18 cellular contexts compared by ENCODE assay signal in the genomic region with DNA sequence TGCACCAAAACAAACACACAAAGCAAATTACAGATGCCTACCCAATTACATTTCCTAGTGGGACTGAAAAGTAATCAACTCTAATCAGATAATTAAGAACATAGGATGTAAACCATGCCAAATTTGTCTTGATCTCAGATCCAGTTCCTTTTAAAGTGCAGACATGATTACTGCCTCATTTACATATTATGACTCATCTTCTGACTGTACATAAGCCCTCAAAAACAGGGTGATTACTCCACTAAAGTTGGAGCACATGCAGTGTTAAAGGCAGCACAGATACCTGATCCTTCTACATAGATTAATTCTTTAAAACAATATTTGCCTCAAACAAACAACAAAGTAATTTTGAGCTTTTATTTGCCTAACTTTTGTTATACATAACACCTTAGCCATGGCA.
DNase-seq lines count a peak whose midpoint lies in the region; ATAC-seq, FAIRE-seq and TF ChIP-seq lines count a peak whose summit lies in the region.
"Had no signal": no experiment of that assay in that cellular context is flagged by ENCODE, and none has a peak within 500 bp of the region (broad histone marks: within the 10 kb centered on the region; RNA-seq: fewer than 3 reads in every experiment).

No MANE protein-coding gene starts in this region.

- CTCF ChIA-PET in IMR-90 (lab: Yijun Ruan, JAX) = no interaction called here

- dilution Hi-C loops in IMR-90 (cut with HindIII; ENCODE audit: low sequenced_read_pairs, unreplicated experiment) = no loop called here

- H2BK120ac ChIP-seq in IMR-90 (ENCODE audit: low read depth, low read length) = no peak overlapping the region

- no TSS peak for BruUV-seq in IMR-90 (replicated peaks; lab: Mats Ljungman, UMichigan)

- H3K36me3 Mint-ChIP-seq in activated CD4-positive, alpha-beta T cell treated with anti-CD3 and anti-CD28 coated beads, Interleukin-2, amount 10 ng/mL, durations not matched to agents 24 days and 14 days (ENCODE audit: low read depth) = no peaks in the 10 kb centered on the region

- H2BK20ac ChIP-seq in IMR-90 (ENCODE audit: low read depth, low read length) = no peak overlapping the region

- H3K4me1 ChIP-seq in IMR-90 (ENCODE audit: control insufficient read depth, insufficient read depth, low read length) (no peaks in the 10 kb centered on the region), uterus (no peaks in the 10 kb centered on the region)

- no peak overlapping the region for H2AFZ ChIP-seq in IMR-90 (replicated peaks; ENCODE audit: low read length, poor library complexity)

- H3K9me3 Mint-ChIP-seq in activated CD4-positive, alpha-beta T cell treated with anti-CD3 and anti-CD28 coated beads, Interleukin-2, amount 10 ng/mL, durations not matched to agents 24 days and 14 days = no peaks in the 10 kb centered on the region

- H3K9me1 ChIP-seq in IMR-90 (ENCODE audit: insufficient read depth, low read length) = no peaks in the 10 kb centered on the region

- TF ChIP-seq POLR2A in IMR-90 (IDR thresholded peaks at IDR 0.05; ENCODE audit: low read depth, low read length) (no peak), uterus (IDR thresholded peaks at IDR 0.05) (no peak)

- H3K56ac ChIP-seq in IMR-90 (ENCODE audit: extremely low read depth, insufficient read depth, low read length) = no peak overlapping the region

- H3K4ac ChIP-seq in IMR-90 (ENCODE audit: low read depth, low read length) = no peak overlapping the region

- H3K27ac ChIP-seq in IMR-90 (ENCODE audit: insufficient read depth, low read length) (no peak overlapping the region), uterus (no peak overlapping the region)

- no peak overlapping the region for H3K18ac ChIP-seq in IMR-90 (ENCODE audit: low read depth, low read length)

- H3K79me1 ChIP-seq in IMR-90 (ENCODE audit: low read depth in 1 of 2, low read length in 2 of 2) = no peaks in the 10 kb centered on the region

- ATAC-seq in IMR-90 (ENCODE audit: low read depth) (no peak), HG02678 (IDR thresholded peaks at IDR 0.05; ENCODE audit: unreplicated experiment) (no peak)

- H2AK9ac ChIP-seq in IMR-90 (replicated peaks; ENCODE audit: low read depth, low read length, poor library complexity) = no peak overlapping the region

- H3K9me3 ChIP-seq in IMR-90 (ENCODE audit: control insufficient read depth, insufficient read depth, low read length) (peaks cover 3% of the 10 kb centered on the region; the same call in 1 of the 2 replicates), uterus (no peaks in the 10 kb centered on the region)

- H3K9ac ChIP-seq in IMR-90 (ENCODE audit: low read depth, low read length) = no peak overlapping the region

- H2AK5ac ChIP-seq in IMR-90 (ENCODE audit: low read depth, low read length) = no peak overlapping the region

- H3K4me1 Mint-ChIP-seq in activated CD4-positive, alpha-beta T cell treated with anti-CD3 and anti-CD28 coated beads, Interleukin-2, amount 10 ng/mL, durations not matched to agents 24 days and 14 days = no peaks in the 10 kb centered on the region

- H3K27me3 ChIP-seq in IMR-90 (ENCODE audit: control insufficient read depth, insufficient read depth, low read length) = no peaks in the 10 kb centered on the region
- no peaks in the 10 kb centered on the region for H3K27me3 ChIP-seq in uterus

- no peak overlapping the region for H4K8ac ChIP-seq in IMR-90 (ENCODE audit: low read depth in 2 of 2, low read length in 2 of 2)

- no peak overlapping the region for H2BK15ac ChIP-seq in IMR-90 (ENCODE audit: low read depth, low read length)

- no peak for TF ChIP-seq RAD21 in IMR-90 (IDR thresholded peaks at IDR 0.05; ENCODE audit: low read length)

- no peaks in the 10 kb centered on the region for H3K36me3 ChIP-seq in IMR-90 (ENCODE audit: control insufficient read depth, insufficient read depth, low read length)
- H3K36me3 ChIP-seq in uterus = no peaks in the 10 kb centered on the region

- H2BK5ac ChIP-seq in IMR-90 (ENCODE audit: low read depth, low read length, poor library complexity, severe bottlenecking) = no peak overlapping the region

- H3K14ac ChIP-seq in IMR-90 (replicated peaks; ENCODE audit: low read depth, low read length) = no peak overlapping the region

- TF ChIP-seq CTCF in IMR-90 (conservative IDR thresholded peaks at IDR 0.05; ENCODE audit: low read depth, low read length) (no peak), uterus (IDR thresholded peaks at IDR 0.05) (no peak)

- H4K20me1 ChIP-seq in IMR-90 (ENCODE audit: insufficient read depth, low read length) = no peaks in the 10 kb centered on the region

- peak; percentile 8 for DNase-seq in activated CD4-positive, alpha-beta T cell treated with anti-CD3 and anti-CD28 coated beads, Interleukin-2, amount 10 ng/mL, durations not matched to agents 24 days and 14 days
- DNase-seq in activated CD4-positive, alpha-beta T cell treated with anti-CD3 and anti-CD28 coated beads, Interleukin-2, amount 50 U/mL, for 48 hours = no peak
- DNase-seq in IMR-90 (peak; percentile 1), amniotic epithelial cell (ENCODE audit: low read depth) (peak; percentile 1), urothelium cell line (ENCODE audit: low spot score) (peak; percentile 31), uterus (no peak), hepatic stellate cell (ENCODE audit: low spot score) (no peak)
- DNase-seq: activated effector memory CD4-positive, alpha-beta T cell treated with anti-CD3 and anti-CD28 coated beads, Interleukin-2, amount 50 U/mL, for 16 hours; COR-L47; glutamatergic neuron; islet precursor cell; KG1; NCI-H187; NCI-H748 treated with DMSO at 0.1 percent for 48 hours; posterior cingulate gyrus; substantia nigra had no signal

- H4K5ac ChIP-seq in IMR-90 (ENCODE audit: low read depth, low read length) = no peak overlapping the region

- POLR2A ChIA-PET in IMR-90 (lab: Charles Lee; ENCODE audit: unreplicated experiment) = no interaction called here

- no peaks in the 10 kb centered on the region for H3K27me3 Mint-ChIP-seq in activated CD4-positive, alpha-beta T cell treated with anti-CD3 and anti-CD28 coated beads, Interleukin-2, amount 10 ng/mL, durations not matched to agents 24 days and 14 days

- no peak overlapping the region for H3K4me3 Mint-ChIP-seq in activated CD4-positive, alpha-beta T cell treated with anti-CD3 and anti-CD28 coated beads, Interleukin-2, amount 10 ng/mL, durations not matched to agents 24 days and 14 days

- no peak overlapping the region for H4K91ac ChIP-seq in IMR-90 (ENCODE audit: insufficient read depth, low read depth, low read length)

- intact Hi-C loops in activated CD4-positive, alpha-beta T cell treated with anti-CD3 and anti-CD28 coated beads, Interleukin-2, amount 10 ng/mL, durations not matched to agents 24 days and 14 days (cut with micrococcal nuclease) = no loop called here
- intact Hi-C loops in IMR-90 (cut with micrococcal nuclease) = no loop called here
- intact Hi-C loops in uterus (cut with DNase I; ENCODE audit: low total_unique reads) = no loop called here

- no peak overlapping the region for H3K23ac ChIP-seq in IMR-90 (ENCODE audit: low read depth, low read length)

- H3K4me2 ChIP-seq in IMR-90 (ENCODE audit: low read depth, low read length) = no peak overlapping the region

- no peak for FAIRE-seq in urothelium cell line (lab: Jason Lieb, UNC)
- FAIRE-seq: TTC549 had no signal

- H3K27ac Mint-ChIP-seq in activated CD4-positive, alpha-beta T cell treated with anti-CD3 and anti-CD28 coated beads, Interleukin-2, amount 10 ng/mL, durations not matched to agents 24 days and 14 days = no peak overlapping the region

- H3K4me3 ChIP-seq in IMR-90 (ENCODE audit: insufficient read depth, low read depth, low read length) = no peak overlapping the region
- no peak overlapping the region for H3K4me3 ChIP-seq in uterus

- in situ Hi-C loops in IMR-90 (cut with MboI; ENCODE audit: low sequenced_read_pairs) = no loop called here

TF ChIP-seq in IMR-90, 13 proteins besides CTCF, POLR2A, EP300 and RAD21:
- TF ChIP-seq SMC3 (IDR thresholded peaks at IDR 0.05; ENCODE audit: low read depth, low read length) (no peak), RFX5 (IDR thresholded peaks at IDR 0.05; ENCODE audit: low read depth, low read length) (no peak)

Comparison
In these comparisons a context has a peak if more than half of its experiments do, and no peak if none do; other contexts are left out.
1. DNase-seq: peak in activated CD4-positive, alpha-beta T cell treated with anti-CD3 and anti-CD28 coated beads, Interleukin-2, amount 10 ng/mL, durations not matched to agents 24 days and 14 days (single experiment), IMR-90 (single experiment), amniotic epithelial cell (single experiment) and urothelium cell line (single experiment); none in activated CD4-positive, alpha-beta T cell treated with anti-CD3 and anti-CD28 coated beads, Interleukin-2, amount 50 U/mL, for 48 hours (0 of 2), uterus (0 of 2) and hepatic stellate cell (single experiment).